Comparison of ENCODE assay signal across 2 cellular contexts in genomic region chr14:75079521-75079920, GRCh38.
TF ChIP-seq lines count a peak whose summit lies in the region.

No MANE protein-coding gene starts in this region.

TF ChIP-seq in SK-N-SH, 30 proteins besides CTCF, POLR2A, EP300 and RAD21 (continued from another document):
- TF ChIP-seq, protein P1, sequence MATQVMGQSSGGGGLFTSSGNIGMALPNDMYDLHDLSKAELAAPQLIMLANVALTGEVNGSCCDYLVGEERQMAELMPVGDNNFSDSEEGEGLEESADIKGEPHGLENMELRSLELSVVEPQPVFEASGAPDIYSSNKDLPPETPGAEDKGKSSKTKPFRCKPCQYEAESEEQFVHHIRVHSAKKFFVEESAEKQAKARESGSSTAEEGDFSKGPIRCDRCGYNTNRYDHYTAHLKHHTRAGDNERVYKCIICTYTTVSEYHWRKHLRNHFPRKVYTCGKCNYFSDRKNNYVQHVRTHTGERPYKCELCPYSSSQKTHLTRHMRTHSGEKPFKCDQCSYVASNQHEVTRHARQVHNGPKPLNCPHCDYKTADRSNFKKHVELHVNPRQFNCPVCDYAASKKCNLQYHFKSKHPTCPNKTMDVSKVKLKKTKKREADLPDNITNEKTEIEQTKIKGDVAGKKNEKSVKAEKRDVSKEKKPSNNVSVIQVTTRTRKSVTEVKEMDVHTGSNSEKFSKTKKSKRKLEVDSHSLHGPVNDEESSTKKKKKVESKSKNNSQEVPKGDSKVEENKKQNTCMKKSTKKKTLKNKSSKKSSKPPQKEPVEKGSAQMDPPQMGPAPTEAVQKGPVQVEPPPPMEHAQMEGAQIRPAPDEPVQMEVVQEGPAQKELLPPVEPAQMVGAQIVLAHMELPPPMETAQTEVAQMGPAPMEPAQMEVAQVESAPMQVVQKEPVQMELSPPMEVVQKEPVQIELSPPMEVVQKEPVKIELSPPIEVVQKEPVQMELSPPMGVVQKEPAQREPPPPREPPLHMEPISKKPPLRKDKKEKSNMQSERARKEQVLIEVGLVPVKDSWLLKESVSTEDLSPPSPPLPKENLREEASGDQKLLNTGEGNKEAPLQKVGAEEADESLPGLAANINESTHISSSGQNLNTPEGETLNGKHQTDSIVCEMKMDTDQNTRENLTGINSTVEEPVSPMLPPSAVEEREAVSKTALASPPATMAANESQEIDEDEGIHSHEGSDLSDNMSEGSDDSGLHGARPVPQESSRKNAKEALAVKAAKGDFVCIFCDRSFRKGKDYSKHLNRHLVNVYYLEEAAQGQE (IDR thresholded peaks at IDR 0.05; ENCODE audit: low read depth, low read length), result no peak
- TF ChIP-seq RXRA (IDR thresholded peaks at IDR 0.05; ENCODE audit: borderline replicate concordance, low read depth) (no peak), TEAD4 (IDR thresholded peaks at IDR 0.05; ENCODE audit: borderline replicate concordance, insufficient read depth) (no peak), GABPA (IDR thresholded peaks at IDR 0.05; ENCODE audit: low read depth) (no peak), MXI1 (IDR thresholded peaks at IDR 0.05; ENCODE audit: low read depth, low read length) (no peak)

TF ChIP-seq in SK-N-SH treated with all-trans-retinoic acid at 6 μM for 48 hours, 23 proteins besides CTCF, POLR2A, EP300 and RAD21 (continued from another document):
- TF ChIP-seq, protein P2, sequence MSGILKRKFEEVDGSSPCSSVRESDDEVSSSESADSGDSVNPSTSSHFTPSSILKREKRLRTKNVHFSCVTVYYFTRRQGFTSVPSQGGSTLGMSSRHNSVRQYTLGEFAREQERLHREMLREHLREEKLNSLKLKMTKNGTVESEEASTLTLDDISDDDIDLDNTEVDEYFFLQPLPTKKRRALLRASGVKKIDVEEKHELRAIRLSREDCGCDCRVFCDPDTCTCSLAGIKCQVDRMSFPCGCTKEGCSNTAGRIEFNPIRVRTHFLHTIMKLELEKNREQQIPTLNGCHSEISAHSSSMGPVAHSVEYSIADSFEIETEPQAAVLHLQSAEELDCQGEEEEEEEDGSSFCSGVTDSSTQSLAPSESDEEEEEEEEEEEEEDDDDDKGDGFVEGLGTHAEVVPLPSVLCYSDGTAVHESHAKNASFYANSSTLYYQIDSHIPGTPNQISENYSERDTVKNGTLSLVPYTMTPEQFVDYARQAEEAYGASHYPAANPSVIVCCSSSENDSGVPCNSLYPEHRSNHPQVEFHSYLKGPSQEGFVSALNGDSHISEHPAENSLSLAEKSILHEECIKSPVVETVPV (CRISPR knock-in tag; IDR thresholded peaks at IDR 0.05), result no peak
- no peak for TF ChIP-seq TCF4 (CRISPR knock-in tag; IDR thresholded peaks at IDR 0.05; ENCODE audit: borderline replicate concordance)
- TF ChIP-seq ESRRG (CRISPR knock-in tag; IDR thresholded peaks at IDR 0.05), result no peak
- no peak for TF ChIP-seq SNAI2 (CRISPR knock-in tag; IDR thresholded peaks at IDR 0.05)
TF ChIP-seq in SK-N-SH treated with all-trans-retinoic acid at 6 μM for 48 hours: peak in this region for 0.
